In genomic region chr6:81450180-81450579, GRCh38 we compare ENCODE assay signal across 13 cellular contexts.
DNase-seq lines count a peak whose midpoint lies in the region; ATAC-seq and TF ChIP-seq lines count a peak whose summit lies in the region.
"Had no signal": no experiment of that assay in that cellular context is flagged by ENCODE, and none has a peak within 500 bp of the region (broad histone marks: within the 10 kb centered on the region; RNA-seq: fewer than 3 reads in every experiment).

No MANE protein-coding gene starts in this region.

- POLR2A ChIA-PET in IMR-90 (lab: Charles Lee; ENCODE audit: unreplicated experiment), result no interaction called here

- TF ChIP-seq CTCF in AG10803 (conservative IDR thresholded peaks at IDR 0.05; ENCODE audit: low read length), result peak; percentile 24; the same call in 1 of the 2 replicates
- TF ChIP-seq CTCF in IMR-90 (conservative IDR thresholded peaks at IDR 0.05; ENCODE audit: low read depth, low read length), result no peak
- peak; percentile 15 for TF ChIP-seq CTCF in brain microvascular endothelial cell (IDR thresholded peaks at IDR 0.05; ENCODE audit: low read depth, low read length, missing control alignments)
- TF ChIP-seq CTCF in left lung (IDR thresholded peaks at IDR 0.05), result no peak
- no peak for TF ChIP-seq CTCF in glutamatergic neuron (IDR thresholded peaks at IDR 0.05; ENCODE audit: partially characterized antibody, unreplicated experiment)

- no peak for ATAC-seq in IMR-90 (ENCODE audit: low read depth)
- peak; percentile 12 for ATAC-seq in left lung
- no peak for ATAC-seq in HG03354 (IDR thresholded peaks at IDR 0.05; ENCODE audit: poor library complexity, severe bottlenecking, unreplicated experiment)
- ATAC-seq in GM19328 (IDR thresholded peaks at IDR 0.05; ENCODE audit: unreplicated experiment), result no peak
- ATAC-seq: GM12878 had no signal

- dilution Hi-C loops in IMR-90 (cut with HindIII; ENCODE audit: low sequenced_read_pairs, unreplicated experiment), result no loop called here

- no peak overlapping the region for H4K5ac ChIP-seq in IMR-90 (ENCODE audit: low read depth, low read length)

- H3K36me3 ChIP-seq in IMR-90 (ENCODE audit: control insufficient read depth, insufficient read depth, low read length), result no peaks in the 10 kb centered on the region
- no peaks in the 10 kb centered on the region for H3K36me3 ChIP-seq in brain microvascular endothelial cell (replicated peaks)
- H3K36me3 ChIP-seq in left lung, result no peaks in the 10 kb centered on the region
- H3K36me3 ChIP-seq: tibial artery had no signal

- H3K27me3 ChIP-seq in IMR-90 (ENCODE audit: control insufficient read depth, insufficient read depth, low read length) (no peaks in the 10 kb centered on the region), brain microvascular endothelial cell (replicated peaks) (no peaks in the 10 kb centered on the region), left lung (no peaks in the 10 kb centered on the region)
- H3K27me3 ChIP-seq: tibial artery had no signal

- no peak overlapping the region for H2AK5ac ChIP-seq in IMR-90 (ENCODE audit: low read depth, low read length)

- no peaks in the 10 kb centered on the region for H3K79me1 ChIP-seq in IMR-90 (ENCODE audit: low read depth in 1 of 2, low read length in 2 of 2)

- no peaks in the 10 kb centered on the region for H3K27me3 Mint-ChIP-seq in glutamatergic neuron (ENCODE audit: unreplicated experiment)
- H3K27me3 Mint-ChIP-seq: CD4-positive, CD25-positive, alpha-beta regulatory T cell had no signal

- H4K8ac ChIP-seq in IMR-90 (ENCODE audit: low read depth in 2 of 2, low read length in 2 of 2), result no peak overlapping the region

- no peak overlapping the region for H3K18ac ChIP-seq in IMR-90 (ENCODE audit: low read depth, low read length)

- no peak for TF ChIP-seq RAD21 in IMR-90 (IDR thresholded peaks at IDR 0.05; ENCODE audit: low read length)

- H3K27ac Mint-ChIP-seq in glutamatergic neuron (ENCODE audit: unreplicated experiment), result no peak overlapping the region
- H3K27ac Mint-ChIP-seq: CD4-positive, CD25-positive, alpha-beta regulatory T cell; H9 had no signal

- DNase-seq in AG10803 (ENCODE audit: low read depth) (peak; percentile 81), IMR-90 (peak; percentile 67), brain microvascular endothelial cell (peak; percentile 12), left lung (no peak), glutamatergic neuron (no peak), T-helper 1 cell (no peak)
- DNase-seq: CD4-positive, CD25-positive, alpha-beta regulatory T cell; H9; NCI-H748 treated with DMSO at 0.1 percent for 48 hours; tibial artery had no signal

- H2AFZ ChIP-seq in IMR-90 (replicated peaks; ENCODE audit: low read length, poor library complexity), result no peak overlapping the region

- H3K4me3 ChIP-seq in AG10803 (ENCODE audit: low read length) (no peak overlapping the region), IMR-90 (ENCODE audit: insufficient read depth, low read depth, low read length) (no peak overlapping the region), brain microvascular endothelial cell (ENCODE audit: low read depth, low read length) (no peak overlapping the region), left lung (no peak overlapping the region)
- H3K4me3 ChIP-seq: GM12878, tibial artery had no signal

- H4K91ac ChIP-seq in IMR-90 (ENCODE audit: insufficient read depth, low read depth, low read length), result no peak overlapping the region

- H3K9me3 Mint-ChIP-seq in glutamatergic neuron (ENCODE audit: unreplicated experiment), result no peaks in the 10 kb centered on the region
- H3K9me3 Mint-ChIP-seq: H9 had no signal

- in situ Hi-C loops in IMR-90 (cut with MboI; ENCODE audit: low sequenced_read_pairs) (no loop called here), brain microvascular endothelial cell (cut with HindIII; ENCODE audit: low pct_ligation_motif_present, low sequenced_read_pairs) (no loop called here)

- H3K9ac ChIP-seq in IMR-90 (ENCODE audit: low read depth, low read length), result no peak overlapping the region

- no peaks in the 10 kb centered on the region for H3K9me3 ChIP-seq in IMR-90 (ENCODE audit: control insufficient read depth, insufficient read depth, low read length)
- H3K9me3 ChIP-seq in left lung, result no peaks in the 10 kb centered on the region
- H3K9me3 ChIP-seq: tibial artery had no signal

- no peak overlapping the region for H3K56ac ChIP-seq in IMR-90 (ENCODE audit: extremely low read depth, insufficient read depth, low read length)

- no peaks in the 10 kb centered on the region for H4K20me1 ChIP-seq in IMR-90 (ENCODE audit: insufficient read depth, low read length)

- H3K4me1 ChIP-seq in IMR-90 (ENCODE audit: control insufficient read depth, insufficient read depth, low read length), result peaks cover 6% of the 10 kb centered on the region
- H3K4me1 ChIP-seq in left lung, result no peaks in the 10 kb centered on the region

- CTCF ChIA-PET in IMR-90 (lab: Yijun Ruan, JAX), result interaction anchor here (0.7 kb wide), 1 partner anchor 86 kb away, joined by 4 read pairs; no protein-coding TSS in a partner anchor

- no CpG with 5 or more reads among the region's 2 CpGs for WGBS in IMR-90 (ENCODE audit: extremely low coverage in 2 of 2, insufficient read length in 1 of 2), 2 experiments

- H3K4me1 Mint-ChIP-seq in glutamatergic neuron (ENCODE audit: low read depth, unreplicated experiment), result no peaks in the 10 kb centered on the region
- H3K4me1 Mint-ChIP-seq: CD4-positive, CD25-positive, alpha-beta regulatory T cell; H9 had no signal

- no peak overlapping the region for H2BK120ac ChIP-seq in IMR-90 (ENCODE audit: low read depth, low read length)

- H3K36me3 Mint-ChIP-seq in glutamatergic neuron (ENCODE audit: unreplicated experiment), result no peaks in the 10 kb centered on the region
- H3K36me3 Mint-ChIP-seq: CD4-positive, CD25-positive, alpha-beta regulatory T cell had no signal

- H3K4me2 ChIP-seq in IMR-90 (ENCODE audit: low read depth, low read length), result no peak overlapping the region

- intact Hi-C loops in IMR-90 (cut with micrococcal nuclease), result no loop called here
- intact Hi-C loops in left lung (cut with DNase I), result no loop called here

- H3K9me1 ChIP-seq in IMR-90 (ENCODE audit: insufficient read depth, low read length), result no peaks in the 10 kb centered on the region; the same call in 1 of the 2 replicates

- H3K14ac ChIP-seq in IMR-90 (replicated peaks; ENCODE audit: low read depth, low read length), result no peak overlapping the region

- no peak overlapping the region for H3K27ac ChIP-seq in IMR-90 (ENCODE audit: insufficient read depth, low read length)
- no peak overlapping the region for H3K27ac ChIP-seq in brain microvascular endothelial cell
- no peak overlapping the region for H3K27ac ChIP-seq in left lung
- H3K27ac ChIP-seq: tibial artery had no signal

- H3K4ac ChIP-seq in IMR-90 (ENCODE audit: low read depth, low read length), result no peak overlapping the region

- H3K23ac ChIP-seq in IMR-90 (ENCODE audit: low read depth, low read length), result no peak overlapping the region

- 0 out of 2 replicates have a peak overlapping the region, but pooled peaks have one; percentile 47 for H2BK20ac ChIP-seq in IMR-90 (ENCODE audit: low read depth, low read length)

- H2BK5ac ChIP-seq in IMR-90 (ENCODE audit: low read depth, low read length, poor library complexity, severe bottlenecking), result no peak overlapping the region

- H2BK15ac ChIP-seq in IMR-90 (ENCODE audit: low read depth, low read length), result no peak overlapping the region

- no peak overlapping the region for H2AK9ac ChIP-seq in IMR-90 (replicated peaks; ENCODE audit: low read depth, low read length, poor library complexity)

- no peak overlapping the region for H3K4me3 Mint-ChIP-seq in glutamatergic neuron (ENCODE audit: unreplicated experiment)
- H3K4me3 Mint-ChIP-seq: CD4-positive, CD25-positive, alpha-beta regulatory T cell; H9 had no signal

- BruUV-seq in IMR-90 (replicated peaks; lab: Mats Ljungman, UMichigan), result no TSS peak

- TF ChIP-seq POLR2A in IMR-90 (IDR thresholded peaks at IDR 0.05; ENCODE audit: low read depth, low read length), result no peak

TF ChIP-seq in IMR-90, 13 proteins besides CTCF, POLR2A, EP300 and RAD21:
- TF ChIP-seq RFX5 (IDR thresholded peaks at IDR 0.05; ENCODE audit: low read depth, low read length), result no peak
- no peak for TF ChIP-seq CEBPB (IDR thresholded peaks at IDR 0.05; ENCODE audit: low read depth, low read length)
- TF ChIP-seq ELK1 (IDR thresholded peaks at IDR 0.05; ENCODE audit: borderline replicate concordance, low read depth, low read length), result no peak
- TF ChIP-seq MAZ (IDR thresholded peaks at IDR 0.05; ENCODE audit: borderline replicate concordance, low read depth, low read length), result no peak
- TF ChIP-seq SMC3 (IDR thresholded peaks at IDR 0.05; ENCODE audit: low read depth, low read length), result no peak
- no peak for TF ChIP-seq MXI1 (IDR thresholded peaks at IDR 0.05; ENCODE audit: borderline replicate concordance, low read depth, low read length)
- no peak for TF ChIP-seq NFE2L2 (IDR thresholded peaks at IDR 0.05; ENCODE audit: low read depth, low read length)
- no peak for TF ChIP-seq FOS (IDR thresholded peaks at IDR 0.05; ENCODE audit: low read depth, low read length)
- TF ChIP-seq RCOR1 (IDR thresholded peaks at IDR 0.05; ENCODE audit: insufficient replicate concordance, low read length), result no peak
- TF ChIP-seq BHLHE40 (IDR thresholded peaks at IDR 0.05; ENCODE audit: low read depth, low read length), result no peak
- TF ChIP-seq CHD1 (IDR thresholded peaks at IDR 0.05; ENCODE audit: low read depth, low read length), result no peak
- no peak for TF ChIP-seq USF2 (IDR thresholded peaks at IDR 0.05; ENCODE audit: low read depth, low read length)
TF ChIP-seq in IMR-90: peak in this region for 0.

Comparison
In these comparisons a context has a peak if more than half of its experiments do, and no peak if none do; other contexts are left out.
1. DNase-seq: peak in AG10803 (single experiment), IMR-90 (single experiment) and brain microvascular endothelial cell (single experiment); none in left lung (0 of 2), glutamatergic neuron (single experiment) and T-helper 1 cell (0 of 5).
2. CTCF ChIP-seq: peak in AG10803 (single experiment) and brain microvascular endothelial cell (single experiment); none in IMR-90 (single experiment), left lung (0 of 2) and glutamatergic neuron (single experiment).